ENCODE assay signal across 8 cellular contexts in the genomic region with DNA sequence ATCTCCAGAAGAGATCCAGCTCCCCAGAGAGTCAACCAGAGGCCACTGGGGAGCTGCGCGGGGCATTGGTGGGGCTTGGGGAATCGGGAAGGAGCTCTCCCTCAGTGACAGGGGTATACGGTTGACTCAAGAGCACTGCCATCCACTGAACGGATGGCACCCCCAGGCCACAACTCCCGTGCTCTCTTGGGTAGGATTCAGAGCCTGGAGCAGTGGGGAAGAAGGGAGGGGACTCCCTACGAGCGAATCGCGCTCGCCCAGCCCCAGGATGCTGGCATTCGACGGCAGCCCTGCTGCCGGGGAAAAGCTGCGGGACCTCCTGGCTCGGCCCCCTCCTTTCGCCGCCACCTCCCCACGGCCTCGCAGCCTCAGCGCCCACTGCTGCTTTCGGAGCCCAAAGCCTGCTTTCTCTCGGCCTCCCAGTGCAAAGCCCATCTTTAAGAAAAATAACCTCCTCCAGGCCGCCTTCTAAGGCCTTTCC. TPM values are rescaled to one million over a fixed set of nuclear protein-coding genes. Genes with fewer than 3 reads are reported as not detected.
DNase-seq lines count a peak whose midpoint lies in the region; ATAC-seq and FAIRE-seq lines count a peak whose summit lies in the region.
"Had no signal": no experiment of that assay in that cellular context is flagged by ENCODE, and none has a peak within 500 bp of the region (broad histone marks: within the 10 kb centered on the region; RNA-seq: fewer than 3 reads in every experiment).

No MANE protein-coding gene starts in this region.

- H3K27me3 ChIP-seq in GM23248 (replicated peaks; ENCODE audit: insufficient read depth), result no peaks in the 10 kb centered on the region
- H3K27me3 ChIP-seq in iPS-20b (ENCODE audit: insufficient read depth, low read length), result peaks cover 76% of the 10 kb centered on the region
- no peaks in the 10 kb centered on the region for H3K27me3 ChIP-seq in small intestine (ENCODE audit: control insufficient read depth in 2 of 2, insufficient read depth in 2 of 2, low read length in 2 of 2)

- peak overlapping the region; percentile 61 for H3K4me2 ChIP-seq in GM23248 (ENCODE audit: unreplicated experiment)

- H3K79me2 ChIP-seq in GM23248 (ENCODE audit: insufficient read depth), result no peaks in the 10 kb centered on the region

- H3K36me3 Mint-ChIP-seq in activated naive CD8-positive, alpha-beta T cell treated with anti-CD3 and anti-CD28 coated beads, Interleukin-2, amount 50 U/mL, for 24 hours (ENCODE audit: low read depth), result no peaks in the 10 kb centered on the region

- H3K4me3 ChIP-seq in GM23248 (peak overlapping the region; percentile 54), iPS-20b (ENCODE audit: low read length) (peak overlapping the region; percentile 57; the same call in 1 of the 2 replicates), skin epidermis (peak overlapping the region in 5 of 7 experiments; percentile 11 to 44 (median 26)), small intestine (ENCODE audit: low read depth in 1 of 2, low read length in 2 of 2) (no peak overlapping the region)

- in situ Hi-C loops in GM23248 (cut with MboI), result no loop called here

- H3K27ac ChIP-seq in GM23248, result no peak overlapping the region
- H3K27ac ChIP-seq in iPS-20b (ENCODE audit: low read length), result no peak overlapping the region
- H3K27ac ChIP-seq in skin epidermis, result peak overlapping the region in 18 of 21 experiments; percentile 6 to 88 (median 64)
- H3K27ac ChIP-seq in small intestine (ENCODE audit: low read depth in 1 of 2, low read length in 1 of 2), result peak overlapping the region in 1 of 2 donors; percentile 85

- no peak for FAIRE-seq in small intestine (lab: Jason Lieb, UNC)

- ATAC-seq in activated naive CD8-positive, alpha-beta T cell treated with anti-CD3 and anti-CD28 coated beads, Interleukin-2, amount 50 U/mL, for 24 hours, result peak; percentile 5
- no peak for ATAC-seq in HG03342 (IDR thresholded peaks at IDR 0.05; ENCODE audit: unreplicated experiment)

- peaks cover 4% of the 10 kb centered on the region for H3K4me1 Mint-ChIP-seq in activated naive CD8-positive, alpha-beta T cell treated with anti-CD3 and anti-CD28 coated beads, Interleukin-2, amount 50 U/mL, for 24 hours

- H3K9me3 ChIP-seq in GM23248 (ENCODE audit: low read depth) (no peaks in the 10 kb centered on the region), iPS-20b (ENCODE audit: insufficient read depth, low read depth, low read length) (no peaks in the 10 kb centered on the region), small intestine (ENCODE audit: control insufficient read depth, low read depth) (no peaks in the 10 kb centered on the region)

- H3K9ac ChIP-seq in GM23248, result peak overlapping the region; percentile 69
- no peak overlapping the region for H3K9ac ChIP-seq in iPS-20b (ENCODE audit: low read depth, low read length)

- H3K27ac Mint-ChIP-seq in activated naive CD8-positive, alpha-beta T cell treated with anti-CD3 and anti-CD28 coated beads, Interleukin-2, amount 50 U/mL, for 24 hours, result no peak overlapping the region

- H3K9me3 Mint-ChIP-seq in activated naive CD8-positive, alpha-beta T cell treated with anti-CD3 and anti-CD28 coated beads, Interleukin-2, amount 50 U/mL, for 24 hours, result no peaks in the 10 kb centered on the region

- DNase-seq in GM23248, result no peak
- DNase-seq in activated naive CD8-positive, alpha-beta T cell treated with anti-CD3 and anti-CD28 coated beads, Interleukin-2, amount 50 U/mL, for 24 hours, result no peak
- DNase-seq in MV-4-11 (lab: John Stamatoyannopoulos, UW), result no peak
- DNase-seq in small intestine, result no peak

- WGBS in GM23248 (ENCODE audit: low coverage in 1 of 2, low lambda C conversion rate in 2 of 2, missing lambda C conversion rate in 2 of 2), 2 experiments, result 17 to 22% methylated on average over 22 of the region's 24 CpGs
- 23 to 49% (median 45%) methylated on average over 17 to 24 of the region's 24 CpGs for WGBS in small intestine, 3 donors

- peak overlapping the region; percentile 14 for H3K4me3 Mint-ChIP-seq in activated naive CD8-positive, alpha-beta T cell treated with anti-CD3 and anti-CD28 coated beads, Interleukin-2, amount 50 U/mL, for 24 hours

- H3K36me3 ChIP-seq in GM23248 (ENCODE audit: low read depth), result no peaks in the 10 kb centered on the region
- no peaks in the 10 kb centered on the region for H3K36me3 ChIP-seq in iPS-20b (ENCODE audit: insufficient read depth, low read depth, low read length)
- H3K36me3 ChIP-seq in small intestine (ENCODE audit: control insufficient read depth in 2 of 2, insufficient read depth in 2 of 2, low read length in 2 of 2), result no peaks in the 10 kb centered on the region

- H3K4me1 ChIP-seq in GM23248 (ENCODE audit: insufficient read depth), result peaks cover 6% of the 10 kb centered on the region; the same call in 1 of the 2 replicates
- H3K4me1 ChIP-seq in iPS-20b (ENCODE audit: insufficient read depth, low read length), result peaks cover 8% of the 10 kb centered on the region; the same call in 1 of the 2 replicates
- H3K4me1 ChIP-seq in small intestine (ENCODE audit: control insufficient read depth in 2 of 2, insufficient read depth in 1 of 2, low read depth in 1 of 2, low read length in 1 of 2), result peaks cover 0 to 21% of the 10 kb centered on the region in 2 donors

- H3F3A ChIP-seq in GM23248 (ENCODE audit: insufficient read depth), result no peaks in the 10 kb centered on the region

- peaks cover 32% of the 10 kb centered on the region for H3K27me3 Mint-ChIP-seq in activated naive CD8-positive, alpha-beta T cell treated with anti-CD3 and anti-CD28 coated beads, Interleukin-2, amount 50 U/mL, for 24 hours

- H4K20me1 ChIP-seq in GM23248 (ENCODE audit: insufficient read depth), result no peaks in the 10 kb centered on the region

- H3K9me2 ChIP-seq in GM23248 (ENCODE audit: insufficient read depth), result no peaks in the 10 kb centered on the region

- H2AFZ ChIP-seq in GM23248, result peak overlapping the region; percentile 64

RNA-seq across cellular contexts. Expression of a gene that starts 0.5 kb away (rescaled TPM):
- not detected in 2 replicates for total RNA-seq in GM23248 (2014; rRNA removed; shearing (Covaris generic))
- polyA plus RNA-seq in GM23248 (2016; fragmentation: Nextera tagmentation; extraction: Ambion mirVana), result 1.9 and 2.1 TPM in 2 replicates
- 10 to 100 TPM; 10.3 to 34.8 (median 19.9) TPM for polyA plus RNA-seq in small intestine
- total RNA-seq: HT1080 had no signal

RNA-seq across cellular contexts. Expression of a gene that starts 22.4 kb away (rescaled TPM):
- 9.6 and 10.9 TPM in 2 replicates for total RNA-seq in GM23248 (2014; rRNA removed; shearing (Covaris generic))
- 9.2 and 9.6 TPM in 2 replicates for polyA plus RNA-seq in GM23248 (2016; fragmentation: Nextera tagmentation; extraction: Ambion mirVana)
- polyA plus RNA-seq in small intestine, result 1 to 10 TPM in 2 of 3 donors, not detected in 1; 1.9 to 5.3 TPM

RNA-seq across cellular contexts. Expression of a gene that starts 37.1 kb away (rescaled TPM):
- total RNA-seq in GM23248 (2014; rRNA removed; shearing (Covaris generic)), result not detected in 2 replicates
- polyA plus RNA-seq in GM23248 (2016; fragmentation: Nextera tagmentation; extraction: Ambion mirVana) (0.19 and 0.36 TPM in 2 replicates), small intestine (100 to 1,000 TPM in 2 of 3 donors, 10 to 100 TPM in 1; 93.7 to 166 (median 129) TPM)

Comparison
In these comparisons a context has a peak if more than half of its experiments do, and no peak if none do; other contexts are left out.
1. H3K27ac ChIP-seq: peak in skin epidermis (18 of 21); none in GM23248 (single experiment) and iPS-20b (single experiment).
2. H3K4me3 ChIP-seq: peak in GM23248 (single experiment), iPS-20b (single experiment) and skin epidermis (5 of 7); none in small intestine (0 of 2).
3. RNA of a gene that starts 37.1 kb away (polyA plus RNA-seq): 93.7 to 166 TPM in small intestine; 0.19 to 0.36 TPM in GM23248; every median in the first group is over 10 times any median in the second.